1 cellular context compared by ENCODE assay signal in the genomic region with DNA sequence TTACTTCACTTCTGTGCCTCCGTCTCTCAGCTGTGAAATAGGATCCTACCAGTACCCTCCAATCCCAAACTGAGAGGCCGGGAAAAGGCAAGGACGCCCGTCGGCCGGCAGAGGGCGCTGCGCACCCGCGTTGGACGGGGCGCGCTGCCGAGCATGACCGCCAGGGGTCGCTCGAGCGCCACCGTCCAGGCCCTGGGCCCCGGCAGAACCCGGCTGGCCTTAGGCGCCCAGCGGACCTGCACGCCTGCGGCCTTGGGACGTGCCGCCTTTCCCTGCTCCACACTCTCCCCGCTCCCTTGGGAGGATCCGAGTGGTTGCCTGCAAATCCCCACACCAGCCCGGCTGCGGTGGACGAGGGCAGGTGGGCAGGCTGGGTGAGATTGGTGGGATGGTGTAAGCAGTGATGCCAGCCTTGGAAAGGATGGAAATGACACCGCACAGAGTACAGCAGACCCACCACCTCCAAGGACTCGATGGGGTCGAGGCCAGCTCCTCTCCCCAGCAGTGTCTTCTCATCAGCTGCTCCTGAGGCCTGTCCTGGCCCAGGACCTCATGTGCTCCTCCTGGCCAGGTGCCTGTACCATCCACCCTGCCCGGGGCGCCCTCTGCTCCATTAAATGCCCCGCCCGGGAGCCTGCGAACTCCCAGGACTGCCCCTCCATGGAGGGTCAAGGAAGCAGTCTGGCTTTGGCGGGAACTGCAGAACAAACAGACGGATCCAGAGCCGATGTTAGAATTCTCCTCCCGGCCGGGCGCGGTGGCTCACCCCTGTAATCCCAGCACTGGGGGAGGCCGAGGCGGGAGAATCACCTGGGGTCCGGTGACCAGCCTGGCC.
TF ChIP-seq lines count a peak whose summit lies in the region.

No MANE protein-coding gene starts in this region.

TF ChIP-seq in HepG2, 621 proteins besides CTCF, POLR2A, EP300 and RAD21 (continued from another document and continues in another):
- TF ChIP-seq, protein P1, sequence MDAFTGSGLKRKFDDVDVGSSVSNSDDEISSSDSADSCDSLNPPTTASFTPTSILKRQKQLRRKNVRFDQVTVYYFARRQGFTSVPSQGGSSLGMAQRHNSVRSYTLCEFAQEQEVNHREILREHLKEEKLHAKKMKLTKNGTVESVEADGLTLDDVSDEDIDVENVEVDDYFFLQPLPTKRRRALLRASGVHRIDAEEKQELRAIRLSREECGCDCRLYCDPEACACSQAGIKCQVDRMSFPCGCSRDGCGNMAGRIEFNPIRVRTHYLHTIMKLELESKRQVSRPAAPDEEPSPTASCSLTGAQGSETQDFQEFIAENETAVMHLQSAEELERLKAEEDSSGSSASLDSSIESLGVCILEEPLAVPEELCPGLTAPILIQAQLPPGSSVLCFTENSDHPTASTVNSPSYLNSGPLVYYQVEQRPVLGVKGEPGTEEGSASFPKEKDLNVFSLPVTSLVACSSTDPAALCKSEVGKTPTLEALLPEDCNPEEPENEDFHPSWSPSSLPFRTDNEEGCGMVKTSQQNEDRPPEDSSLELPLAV (CRISPR knock-in tag; conservative IDR thresholded peaks at IDR 0.05; ENCODE audit: low read depth) = no peak
- TF ChIP-seq KDM5A (IDR thresholded peaks at IDR 0.05; ENCODE audit: borderline replicate concordance, low read length) = no peak
- TF ChIP-seq, protein P2, sequence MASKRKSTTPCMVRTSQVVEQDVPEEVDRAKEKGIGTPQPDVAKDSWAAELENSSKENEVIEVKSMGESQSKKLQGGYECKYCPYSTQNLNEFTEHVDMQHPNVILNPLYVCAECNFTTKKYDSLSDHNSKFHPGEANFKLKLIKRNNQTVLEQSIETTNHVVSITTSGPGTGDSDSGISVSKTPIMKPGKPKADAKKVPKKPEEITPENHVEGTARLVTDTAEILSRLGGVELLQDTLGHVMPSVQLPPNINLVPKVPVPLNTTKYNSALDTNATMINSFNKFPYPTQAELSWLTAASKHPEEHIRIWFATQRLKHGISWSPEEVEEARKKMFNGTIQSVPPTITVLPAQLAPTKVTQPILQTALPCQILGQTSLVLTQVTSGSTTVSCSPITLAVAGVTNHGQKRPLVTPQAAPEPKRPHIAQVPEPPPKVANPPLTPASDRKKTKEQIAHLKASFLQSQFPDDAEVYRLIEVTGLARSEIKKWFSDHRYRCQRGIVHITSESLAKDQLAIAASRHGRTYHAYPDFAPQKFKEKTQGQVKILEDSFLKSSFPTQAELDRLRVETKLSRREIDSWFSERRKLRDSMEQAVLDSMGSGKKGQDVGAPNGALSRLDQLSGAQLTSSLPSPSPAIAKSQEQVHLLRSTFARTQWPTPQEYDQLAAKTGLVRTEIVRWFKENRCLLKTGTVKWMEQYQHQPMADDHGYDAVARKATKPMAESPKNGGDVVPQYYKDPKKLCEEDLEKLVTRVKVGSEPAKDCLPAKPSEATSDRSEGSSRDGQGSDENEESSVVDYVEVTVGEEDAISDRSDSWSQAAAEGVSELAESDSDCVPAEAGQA (IDR thresholded peaks at IDR 0.05; ENCODE audit: low read depth) = no peak
- TF ChIP-seq, protein P2 (CRISPR knock-in tag; IDR thresholded peaks at IDR 0.05; ENCODE audit: borderline replicate concordance) = no peak
- TF ChIP-seq ZNF138 (CRISPR knock-in tag; IDR thresholded peaks at IDR 0.05; ENCODE audit: low read depth) = no peak
- TF ChIP-seq ZNF720 (CRISPR knock-in tag; IDR thresholded peaks at IDR 0.05) = no peak
- TF ChIP-seq ZNF17 (CRISPR knock-in tag; IDR thresholded peaks at IDR 0.05) = 0 out of 2 replicates have a peak, but pooled peaks have one; percentile 70
- TF ChIP-seq DR1 (CRISPR knock-in tag; IDR thresholded peaks at IDR 0.05) = no peak
- no peak for TF ChIP-seq FLYWCH1 (CRISPR knock-in tag; IDR thresholded peaks at IDR 0.05)
- no peak for TF ChIP-seq SIN3A (IDR thresholded peaks at IDR 0.05; ENCODE audit: borderline replicate concordance, low read depth, low read length)
- TF ChIP-seq ZBTB38 (CRISPR knock-in tag; IDR thresholded peaks at IDR 0.05) = peak; percentile 50; the same call in 1 of the 2 replicates
- no peak for TF ChIP-seq TCF12 (IDR thresholded peaks at IDR 0.05)
- no peak for TF ChIP-seq TCF12 (CRISPR knock-in tag; IDR thresholded peaks at IDR 0.05)
- TF ChIP-seq, protein P3, sequence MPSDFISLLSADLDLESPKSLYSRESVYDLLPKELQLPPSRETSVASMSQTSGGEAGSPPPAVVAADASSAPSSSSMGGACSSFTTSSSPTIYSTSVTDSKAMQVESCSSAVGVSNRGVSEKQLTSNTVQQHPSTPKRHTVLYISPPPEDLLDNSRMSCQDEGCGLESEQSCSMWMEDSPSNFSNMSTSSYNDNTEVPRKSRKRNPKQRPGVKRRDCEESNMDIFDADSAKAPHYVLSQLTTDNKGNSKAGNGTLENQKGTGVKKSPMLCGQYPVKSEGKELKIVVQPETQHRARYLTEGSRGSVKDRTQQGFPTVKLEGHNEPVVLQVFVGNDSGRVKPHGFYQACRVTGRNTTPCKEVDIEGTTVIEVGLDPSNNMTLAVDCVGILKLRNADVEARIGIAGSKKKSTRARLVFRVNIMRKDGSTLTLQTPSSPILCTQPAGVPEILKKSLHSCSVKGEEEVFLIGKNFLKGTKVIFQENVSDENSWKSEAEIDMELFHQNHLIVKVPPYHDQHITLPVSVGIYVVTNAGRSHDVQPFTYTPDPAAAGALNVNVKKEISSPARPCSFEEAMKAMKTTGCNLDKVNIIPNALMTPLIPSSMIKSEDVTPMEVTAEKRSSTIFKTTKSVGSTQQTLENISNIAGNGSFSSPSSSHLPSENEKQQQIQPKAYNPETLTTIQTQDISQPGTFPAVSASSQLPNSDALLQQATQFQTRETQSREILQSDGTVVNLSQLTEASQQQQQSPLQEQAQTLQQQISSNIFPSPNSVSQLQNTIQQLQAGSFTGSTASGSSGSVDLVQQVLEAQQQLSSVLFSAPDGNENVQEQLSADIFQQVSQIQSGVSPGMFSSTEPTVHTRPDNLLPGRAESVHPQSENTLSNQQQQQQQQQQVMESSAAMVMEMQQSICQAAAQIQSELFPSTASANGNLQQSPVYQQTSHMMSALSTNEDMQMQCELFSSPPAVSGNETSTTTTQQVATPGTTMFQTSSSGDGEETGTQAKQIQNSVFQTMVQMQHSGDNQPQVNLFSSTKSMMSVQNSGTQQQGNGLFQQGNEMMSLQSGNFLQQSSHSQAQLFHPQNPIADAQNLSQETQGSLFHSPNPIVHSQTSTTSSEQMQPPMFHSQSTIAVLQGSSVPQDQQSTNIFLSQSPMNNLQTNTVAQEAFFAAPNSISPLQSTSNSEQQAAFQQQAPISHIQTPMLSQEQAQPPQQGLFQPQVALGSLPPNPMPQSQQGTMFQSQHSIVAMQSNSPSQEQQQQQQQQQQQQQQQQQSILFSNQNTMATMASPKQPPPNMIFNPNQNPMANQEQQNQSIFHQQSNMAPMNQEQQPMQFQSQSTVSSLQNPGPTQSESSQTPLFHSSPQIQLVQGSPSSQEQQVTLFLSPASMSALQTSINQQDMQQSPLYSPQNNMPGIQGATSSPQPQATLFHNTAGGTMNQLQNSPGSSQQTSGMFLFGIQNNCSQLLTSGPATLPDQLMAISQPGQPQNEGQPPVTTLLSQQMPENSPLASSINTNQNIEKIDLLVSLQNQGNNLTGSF (CRISPR knock-in tag; IDR thresholded peaks at IDR 0.05) = 0 out of 2 replicates have a peak, but pooled peaks have one; percentile 40
- TF ChIP-seq ZC3H13 (CRISPR knock-in tag; IDR thresholded peaks at IDR 0.05) = no peak
- TF ChIP-seq, protein P4, sequence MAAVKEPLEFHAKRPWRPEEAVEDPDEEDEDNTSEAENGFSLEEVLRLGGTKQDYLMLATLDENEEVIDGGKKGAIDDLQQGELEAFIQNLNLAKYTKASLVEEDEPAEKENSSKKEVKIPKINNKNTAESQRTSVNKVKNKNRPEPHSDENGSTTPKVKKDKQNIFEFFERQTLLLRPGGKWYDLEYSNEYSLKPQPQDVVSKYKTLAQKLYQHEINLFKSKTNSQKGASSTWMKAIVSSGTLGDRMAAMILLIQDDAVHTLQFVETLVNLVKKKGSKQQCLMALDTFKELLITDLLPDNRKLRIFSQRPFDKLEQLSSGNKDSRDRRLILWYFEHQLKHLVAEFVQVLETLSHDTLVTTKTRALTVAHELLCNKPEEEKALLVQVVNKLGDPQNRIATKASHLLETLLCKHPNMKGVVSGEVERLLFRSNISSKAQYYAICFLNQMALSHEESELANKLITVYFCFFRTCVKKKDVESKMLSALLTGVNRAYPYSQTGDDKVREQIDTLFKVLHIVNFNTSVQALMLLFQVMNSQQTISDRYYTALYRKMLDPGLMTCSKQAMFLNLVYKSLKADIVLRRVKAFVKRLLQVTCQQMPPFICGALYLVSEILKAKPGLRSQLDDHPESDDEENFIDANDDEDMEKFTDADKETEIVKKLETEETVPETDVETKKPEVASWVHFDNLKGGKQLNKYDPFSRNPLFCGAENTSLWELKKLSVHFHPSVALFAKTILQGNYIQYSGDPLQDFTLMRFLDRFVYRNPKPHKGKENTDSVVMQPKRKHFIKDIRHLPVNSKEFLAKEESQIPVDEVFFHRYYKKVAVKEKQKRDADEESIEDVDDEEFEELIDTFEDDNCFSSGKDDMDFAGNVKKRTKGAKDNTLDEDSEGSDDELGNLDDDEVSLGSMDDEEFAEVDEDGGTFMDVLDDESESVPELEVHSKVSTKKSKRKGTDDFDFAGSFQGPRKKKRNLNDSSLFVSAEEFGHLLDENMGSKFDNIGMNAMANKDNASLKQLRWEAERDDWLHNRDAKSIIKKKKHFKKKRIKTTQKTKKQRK (IDR thresholded peaks at IDR 0.05; ENCODE audit: low read length) = no peak
- no peak for TF ChIP-seq HES4 (CRISPR knock-in tag; IDR thresholded peaks at IDR 0.05; ENCODE audit: borderline replicate concordance)
- TF ChIP-seq, protein P5, sequence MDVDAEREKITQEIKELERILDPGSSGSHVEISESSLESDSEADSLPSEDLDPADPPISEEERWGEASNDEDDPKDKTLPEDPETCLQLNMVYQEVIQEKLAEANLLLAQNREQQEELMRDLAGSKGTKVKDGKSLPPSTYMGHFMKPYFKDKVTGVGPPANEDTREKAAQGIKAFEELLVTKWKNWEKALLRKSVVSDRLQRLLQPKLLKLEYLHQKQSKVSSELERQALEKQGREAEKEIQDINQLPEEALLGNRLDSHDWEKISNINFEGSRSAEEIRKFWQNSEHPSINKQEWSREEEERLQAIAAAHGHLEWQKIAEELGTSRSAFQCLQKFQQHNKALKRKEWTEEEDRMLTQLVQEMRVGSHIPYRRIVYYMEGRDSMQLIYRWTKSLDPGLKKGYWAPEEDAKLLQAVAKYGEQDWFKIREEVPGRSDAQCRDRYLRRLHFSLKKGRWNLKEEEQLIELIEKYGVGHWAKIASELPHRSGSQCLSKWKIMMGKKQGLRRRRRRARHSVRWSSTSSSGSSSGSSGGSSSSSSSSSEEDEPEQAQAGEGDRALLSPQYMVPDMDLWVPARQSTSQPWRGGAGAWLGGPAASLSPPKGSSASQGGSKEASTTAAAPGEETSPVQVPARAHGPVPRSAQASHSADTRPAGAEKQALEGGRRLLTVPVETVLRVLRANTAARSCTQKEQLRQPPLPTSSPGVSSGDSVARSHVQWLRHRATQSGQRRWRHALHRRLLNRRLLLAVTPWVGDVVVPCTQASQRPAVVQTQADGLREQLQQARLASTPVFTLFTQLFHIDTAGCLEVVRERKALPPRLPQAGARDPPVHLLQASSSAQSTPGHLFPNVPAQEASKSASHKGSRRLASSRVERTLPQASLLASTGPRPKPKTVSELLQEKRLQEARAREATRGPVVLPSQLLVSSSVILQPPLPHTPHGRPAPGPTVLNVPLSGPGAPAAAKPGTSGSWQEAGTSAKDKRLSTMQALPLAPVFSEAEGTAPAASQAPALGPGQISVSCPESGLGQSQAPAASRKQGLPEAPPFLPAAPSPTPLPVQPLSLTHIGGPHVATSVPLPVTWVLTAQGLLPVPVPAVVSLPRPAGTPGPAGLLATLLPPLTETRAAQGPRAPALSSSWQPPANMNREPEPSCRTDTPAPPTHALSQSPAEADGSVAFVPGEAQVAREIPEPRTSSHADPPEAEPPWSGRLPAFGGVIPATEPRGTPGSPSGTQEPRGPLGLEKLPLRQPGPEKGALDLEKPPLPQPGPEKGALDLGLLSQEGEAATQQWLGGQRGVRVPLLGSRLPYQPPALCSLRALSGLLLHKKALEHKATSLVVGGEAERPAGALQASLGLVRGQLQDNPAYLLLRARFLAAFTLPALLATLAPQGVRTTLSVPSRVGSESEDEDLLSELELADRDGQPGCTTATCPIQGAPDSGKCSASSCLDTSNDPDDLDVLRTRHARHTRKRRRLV (CRISPR knock-in tag; IDR thresholded peaks at IDR 0.05) = no peak
- TF ChIP-seq NBN (conservative IDR thresholded peaks at IDR 0.05) = no peak
- TF ChIP-seq ZKSCAN1 (IDR thresholded peaks at IDR 0.05; ENCODE audit: low read length) = no peak
- TF ChIP-seq POLR2AphosphoS5 (IDR thresholded peaks at IDR 0.05; ENCODE audit: low read depth, low read length) = no peak
- TF ChIP-seq, protein P6, sequence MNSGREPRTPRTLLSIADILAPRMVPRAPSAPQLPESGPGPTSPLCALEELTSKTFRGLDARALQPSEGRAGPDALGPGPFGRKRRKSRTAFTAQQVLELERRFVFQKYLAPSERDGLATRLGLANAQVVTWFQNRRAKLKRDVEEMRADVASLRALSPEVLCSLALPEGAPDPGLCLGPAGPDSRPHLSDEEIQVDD (CRISPR knock-in tag; IDR thresholded peaks at IDR 0.05; ENCODE audit: borderline replicate concordance) = no peak
- TF ChIP-seq, protein P7, sequence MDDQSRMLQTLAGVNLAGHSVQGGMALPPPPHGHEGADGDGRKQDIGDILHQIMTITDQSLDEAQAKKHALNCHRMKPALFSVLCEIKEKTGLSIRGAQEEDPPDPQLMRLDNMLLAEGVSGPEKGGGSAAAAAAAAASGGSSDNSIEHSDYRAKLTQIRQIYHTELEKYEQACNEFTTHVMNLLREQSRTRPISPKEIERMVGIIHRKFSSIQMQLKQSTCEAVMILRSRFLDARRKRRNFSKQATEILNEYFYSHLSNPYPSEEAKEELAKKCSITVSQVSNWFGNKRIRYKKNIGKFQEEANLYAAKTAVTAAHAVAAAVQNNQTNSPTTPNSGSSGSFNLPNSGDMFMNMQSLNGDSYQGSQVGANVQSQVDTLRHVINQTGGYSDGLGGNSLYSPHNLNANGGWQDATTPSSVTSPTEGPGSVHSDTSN (CRISPR knock-in tag; IDR thresholded peaks at IDR 0.05; ENCODE audit: borderline replicate concordance) = no peak
- TF ChIP-seq CEBPG (CRISPR knock-in tag; IDR thresholded peaks at IDR 0.05) = peak; percentile 54; the same call in 1 of the 2 replicates
- no peak for TF ChIP-seq EHMT2 (IDR thresholded peaks at IDR 0.05; ENCODE audit: borderline replicate concordance, low read depth, low read length)
- peak; percentile 68; the same call in 1 of the 2 replicates for TF ChIP-seq ZNF543 (CRISPR knock-in tag; IDR thresholded peaks at IDR 0.05)
- TF ChIP-seq ELF1 (CRISPR knock-in tag; IDR thresholded peaks at IDR 0.05) = no peak
- TF ChIP-seq PHF5A (CRISPR knock-in tag; IDR thresholded peaks at IDR 0.05; ENCODE audit: low read depth, unreplicated experiment) = no peak
- TF ChIP-seq ZNF605 (CRISPR knock-in tag; IDR thresholded peaks at IDR 0.05) = no peak
